Comparison of ENCODE assay signal across 17 cellular contexts in the genomic region with DNA sequence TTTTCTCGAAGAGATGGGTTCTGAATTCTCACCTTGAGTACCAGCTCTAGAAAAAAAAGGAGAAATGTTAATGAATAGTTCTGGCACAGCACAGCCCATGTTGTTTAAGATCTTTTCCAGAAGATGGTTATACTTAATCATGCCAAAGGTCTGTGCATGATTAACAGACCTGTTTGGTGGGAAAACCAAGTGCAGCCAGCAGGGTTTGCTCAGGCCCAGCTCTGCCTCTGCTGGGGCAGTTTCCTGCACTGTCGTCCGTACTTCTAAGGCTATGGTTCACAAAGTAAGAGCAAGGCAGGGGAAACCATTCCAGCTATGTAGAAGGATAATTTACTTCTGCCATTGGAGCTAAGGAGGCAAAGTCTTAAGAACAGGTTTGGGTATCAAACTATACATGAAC. TPM values are rescaled to one million over a fixed set of nuclear protein-coding genes. Genes with fewer than 3 reads are reported as not detected.
DNase-seq lines count a peak whose midpoint lies in the region; ATAC-seq and TF ChIP-seq lines count a peak whose summit lies in the region.
"Had no signal": no experiment of that assay in that cellular context is flagged by ENCODE, and none has a peak within 500 bp of the region (broad histone marks: within the 10 kb centered on the region; RNA-seq: fewer than 3 reads in every experiment).

No MANE protein-coding gene starts in this region.

- peaks cover 82% of the 10 kb centered on the region for H3K4me1 Mint-ChIP-seq in HFFc6 (ENCODE audit: low read depth)
- H3K4me1 Mint-ChIP-seq in activated naive CD8-positive, alpha-beta T cell (ENCODE audit: low read depth), result peaks cover 24% of the 10 kb centered on the region

- no peak overlapping the region for H3K4me3 Mint-ChIP-seq in HFFc6
- no peak overlapping the region for H3K4me3 Mint-ChIP-seq in activated naive CD8-positive, alpha-beta T cell
- H3K4me3 Mint-ChIP-seq: IgD-negative memory B cell had no signal

- DNase-seq in ACHN (peak; percentile 48), HFFc6 (no peak), omental fat pad (ENCODE audit: low spot score) (no peak), left lung (no peak), NCI-H2227 treated with DMSO at 0.1 percent for 48 hours (lab: John Stamatoyannopoulos, UW) (no peak), GM13976 (ENCODE audit: low spot score) (no peak)
- DNase-seq: NCI-H1930; NCI-H524; ovary; stimulated activated CD4-positive, alpha-beta T cell treated with anti-CD3 and anti-CD28 coated beads, Interleukin-2, amount 100 ng/mL, for 48 hours had no signal

- H3K27me3 Mint-ChIP-seq in HFFc6 (ENCODE audit: insufficient read depth), result no peaks in the 10 kb centered on the region; the same call in 1 of the 2 replicates
- H3K27me3 Mint-ChIP-seq in activated naive CD8-positive, alpha-beta T cell, result no peaks in the 10 kb centered on the region
- H3K27me3 Mint-ChIP-seq: IgD-negative memory B cell had no signal

- H3K9me3 Mint-ChIP-seq in HFFc6, result no peaks in the 10 kb centered on the region
- no peaks in the 10 kb centered on the region for H3K9me3 Mint-ChIP-seq in activated naive CD8-positive, alpha-beta T cell (ENCODE audit: low read depth)
- H3K9me3 Mint-ChIP-seq: IgD-negative memory B cell had no signal

- no peaks in the 10 kb centered on the region for H3K27me3 ChIP-seq in mucosa of rectum (ENCODE audit: control insufficient read depth in 2 of 2, insufficient read depth in 2 of 2, low read length in 2 of 2)
- no peaks in the 10 kb centered on the region for H3K27me3 ChIP-seq in left lung
- H3K27me3 ChIP-seq: cardiac muscle cell, ovary, suprapubic skin had no signal

- peak overlapping the region; percentile 1 to 9 for H3K9ac ChIP-seq in mucosa of rectum (ENCODE audit: low read depth in 1 of 2, low read length in 2 of 2)

- in situ Hi-C loops in ACHN (cut with HindIII; ENCODE audit: low pct_ligation_motif_present, low pct_unique_long_range_greater_than_20kb, low sequenced_read_pairs) (no loop called here), GM13976 (cut with MboI; ENCODE audit: low sequenced_read_pairs, unreplicated experiment) (no loop called here)

- H3K27ac ChIP-seq in mucosa of rectum (ENCODE audit: low read depth in 2 of 2, low read length in 2 of 2) (peak overlapping the region; percentile 5 to 17), left lung (no peak overlapping the region)
- H3K27ac ChIP-seq: cardiac muscle cell, epithelial cell of prostate, ovary, suprapubic skin had no signal

- H3K4me1 ChIP-seq in mucosa of rectum (ENCODE audit: control insufficient read depth in 2 of 2, insufficient read depth in 2 of 2, low read length in 2 of 2) (peaks cover 18 to 38% of the 10 kb centered on the region in 2 donors), left lung (peaks cover 4 to 13% of the 10 kb centered on the region in 2 donors)

- TF ChIP-seq CTCF in HFFc6 (IDR thresholded peaks at IDR 0.05), result no peak
- no peak for TF ChIP-seq CTCF in omental fat pad (IDR thresholded peaks at IDR 0.05)
- TF ChIP-seq CTCF in left lung (IDR thresholded peaks at IDR 0.05), result no peak
- TF ChIP-seq CTCF in GM13976 (IDR thresholded peaks at IDR 0.05; ENCODE audit: borderline replicate concordance, control extremely low read depth, extremely low read depth, insufficient read depth, missing control alignments), result no peak

- peaks cover 42% of the 10 kb centered on the region for H3K36me3 Mint-ChIP-seq in HFFc6 (ENCODE audit: low read depth)
- peaks cover 4% of the 10 kb centered on the region for H3K36me3 Mint-ChIP-seq in activated naive CD8-positive, alpha-beta T cell

- ATAC-seq in omental fat pad (ENCODE audit: low FRiP score) (no peak), left lung (no peak)
- ATAC-seq: activated CD4-positive, CD25-positive, alpha-beta regulatory T cell treated with anti-CD3 and anti-CD28 coated beads, Interleukin-2, amount 50 U/mL, for 24 hours had no signal

- H3K27ac Mint-ChIP-seq in HFFc6, result peak overlapping the region; percentile 50; the same call in 1 of the 2 replicates
- H3K27ac Mint-ChIP-seq in activated naive CD8-positive, alpha-beta T cell, result peak overlapping the region; percentile 66

- H3K9me3 ChIP-seq in mucosa of rectum (ENCODE audit: control insufficient read depth in 2 of 2, low read length in 2 of 2) (no peaks in the 10 kb centered on the region), left lung (no peaks in the 10 kb centered on the region)
- H3K9me3 ChIP-seq: ovary, suprapubic skin had no signal

- peaks cover 46 to 49% of the 10 kb centered on the region in 2 donors for H3K36me3 ChIP-seq in mucosa of rectum (ENCODE audit: control insufficient read depth in 2 of 2, insufficient read depth in 2 of 2, low read length in 2 of 2)
- peaks cover 0 to 77% of the 10 kb centered on the region in 2 donors for H3K36me3 ChIP-seq in left lung
- H3K36me3 ChIP-seq: ovary had no signal

- H3K4me3 ChIP-seq in mucosa of rectum (ENCODE audit: low read length in 2 of 2) (no peak overlapping the region), left lung (no peak overlapping the region)
- H3K4me3 ChIP-seq: cardiac muscle cell, ovary, suprapubic skin had no signal

- intact Hi-C loops in left lung (cut with DNase I), result no loop called here

RNA-seq across cellular contexts. Expression of a gene that starts 10.6 kb away (rescaled TPM):
- total RNA-seq in HFFc6 (2021; fragmentation: NEBNext Ultra II Directional; extraction: Animal tissue kit (Norgen Biotek cat#: 25700)), result 10 to 100 TPM; 43.1 to 48.4 (median 46.6) TPM
- total RNA-seq in omental fat pad (10 to 100 TPM; 55.7 to 82.4 (median 61.8) TPM), left lung (10 to 100 TPM; 42.2 to 47.1 TPM)

RNA-seq across cellular contexts. Expression of a gene that starts 22.3 kb away (rescaled TPM):
- 10 to 100 TPM; 54.0 to 76.3 (median 59.1) TPM for total RNA-seq in HFFc6 (2021; fragmentation: NEBNext Ultra II Directional; extraction: Animal tissue kit (Norgen Biotek cat#: 25700))
- total RNA-seq in omental fat pad (10 to 100 TPM; 44.2 to 88.7 (median 55.2) TPM), left lung (10 to 100 TPM; 76.1 to 89.2 TPM)

Comparison
In these comparisons a context has a peak if more than half of its experiments do, and no peak if none do; other contexts are left out.
1. H3K27ac ChIP-seq: peak in mucosa of rectum (2 of 2); none in left lung (0 of 2).